In the genomic region with DNA sequence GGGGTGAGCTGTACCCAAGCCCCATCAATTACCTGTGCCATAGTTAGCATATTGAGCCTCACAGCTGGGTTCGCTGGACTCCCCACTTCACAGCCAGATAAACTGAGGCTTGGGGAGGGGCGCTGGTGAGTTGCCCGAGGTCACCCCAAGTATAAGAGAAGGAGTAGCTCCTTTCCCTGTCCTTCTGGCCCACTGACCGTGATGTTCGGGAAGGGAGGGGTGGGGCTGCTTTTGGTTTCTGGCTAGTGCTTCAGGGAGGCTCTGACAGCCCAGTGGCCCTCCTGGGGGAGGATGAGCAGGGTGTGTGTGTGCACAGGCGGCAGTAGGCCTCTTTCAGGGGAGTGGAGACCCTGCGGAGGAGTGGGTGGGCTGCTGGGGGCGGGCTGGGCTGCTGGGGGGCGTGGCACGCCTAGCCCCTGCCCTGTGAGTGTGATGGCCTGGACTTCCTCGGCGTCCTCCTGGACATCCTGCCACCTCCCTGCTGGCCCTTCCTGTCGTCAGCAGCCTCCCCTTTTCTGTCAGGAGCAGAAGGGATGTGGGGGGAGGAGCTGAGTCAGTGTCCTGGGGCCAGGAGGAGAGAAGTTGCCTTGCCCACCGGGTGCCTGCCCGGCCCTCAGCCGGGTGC, we compare ENCODE assay signal across 8 cellular contexts. TPM values are rescaled to one million over a fixed set of nuclear protein-coding genes. Genes with fewer than 3 reads are reported as not detected.
DNase-seq lines count a peak whose midpoint lies in the region; ATAC-seq, FAIRE-seq and TF ChIP-seq lines count a peak whose summit lies in the region.

No MANE protein-coding gene starts in this region.

- peak overlapping the region; percentile 86 for H3K27ac Mint-ChIP-seq in astrocyte (ENCODE audit: unreplicated experiment)

- peaks cover 1% of the 10 kb centered on the region for H3K36me3 Mint-ChIP-seq in astrocyte (ENCODE audit: low read depth, unreplicated experiment)

- H4K20me1 ChIP-seq in astrocyte (ENCODE audit: insufficient read depth, low read length) (peaks cover 47% of the 10 kb centered on the region), keratinocyte (ENCODE audit: control insufficient read depth, extremely low read depth, insufficient read depth, low read length) (no peaks in the 10 kb centered on the region)

- H3K4me3 Mint-ChIP-seq in astrocyte (ENCODE audit: unreplicated experiment) = peak overlapping the region; percentile 88

- dilution Hi-C loops in keratinocyte (cut with MboI; ENCODE audit: extremely low pct_ligation_motif_present, low sequenced_read_pairs) = no loop called here

- no peak overlapping the region for H2AFZ ChIP-seq in astrocyte (ENCODE audit: low read depth, low read length)
- no peak overlapping the region for H2AFZ ChIP-seq in keratinocyte (ENCODE audit: control insufficient read depth, low read length)

- H3K9ac ChIP-seq in astrocyte (ENCODE audit: low read length) = peak overlapping the region; percentile 96
- H3K9ac ChIP-seq in keratinocyte (ENCODE audit: control insufficient read depth, extremely low read depth, insufficient read depth, low read length) = peak overlapping the region; percentile 92
- H3K9ac ChIP-seq in subcutaneous abdominal adipose tissue (ENCODE audit: low read length in 5 of 5) = peak overlapping the region; percentile 48 to 95 (median 90)

- no peak for ATAC-seq in GM18511 (IDR thresholded peaks at IDR 0.05; ENCODE audit: unreplicated experiment)

- H3K27me3 ChIP-seq in astrocyte (ENCODE audit: insufficient read depth, low read length) = no peaks in the 10 kb centered on the region
- H3K27me3 ChIP-seq in keratinocyte (ENCODE audit: control insufficient read depth, extremely low read depth, insufficient read depth, low read length) = no peaks in the 10 kb centered on the region
- H3K27me3 ChIP-seq in subcutaneous abdominal adipose tissue (ENCODE audit: control insufficient read depth in 5 of 5, insufficient read depth in 4 of 5, low read length in 5 of 5) = no peaks in the 10 kb centered on the region

- H3K27ac ChIP-seq in astrocyte (ENCODE audit: low read depth, low read length) (peak overlapping the region; percentile 85), keratinocyte (ENCODE audit: control insufficient read depth, insufficient read depth, low read length) (peak overlapping the region; percentile 74), subcutaneous abdominal adipose tissue (ENCODE audit: low read depth, low read length) (peak overlapping the region; percentile 89)

- peak overlapping the region; percentile 98 for H3K4me2 ChIP-seq in astrocyte (ENCODE audit: low read length)
- peak overlapping the region; percentile 95 for H3K4me2 ChIP-seq in keratinocyte (ENCODE audit: control insufficient read depth, extremely low read depth, insufficient read depth, low read depth, low read length)

- H3K4me1 Mint-ChIP-seq in astrocyte (ENCODE audit: low read depth, unreplicated experiment) = peaks cover 44% of the 10 kb centered on the region

- H3K79me2 ChIP-seq in astrocyte (ENCODE audit: insufficient read depth, low read length) = peaks cover 64% of the 10 kb centered on the region
- H3K79me2 ChIP-seq in keratinocyte (ENCODE audit: control insufficient read depth, insufficient read depth, low read length) = peaks cover 29% of the 10 kb centered on the region

- no peaks in the 10 kb centered on the region for H3K9me3 Mint-ChIP-seq in astrocyte (ENCODE audit: unreplicated experiment)

- H3K4me1 ChIP-seq in astrocyte (ENCODE audit: insufficient read depth, low read length) (peaks cover 71% of the 10 kb centered on the region), keratinocyte (ENCODE audit: control insufficient read depth, extremely low read depth, insufficient read depth, low read length) (peaks cover 74% of the 10 kb centered on the region), subcutaneous abdominal adipose tissue (ENCODE audit: control insufficient read depth in 5 of 5, insufficient read depth in 5 of 5, low read length in 5 of 5) (peaks cover 30 to 85% (median 75%) of the 10 kb centered on the region in 5 donors)

- H3K36me3 ChIP-seq in astrocyte (ENCODE audit: insufficient read depth, low read length) (no peaks in the 10 kb centered on the region), keratinocyte (ENCODE audit: control insufficient read depth in 2 of 2, extremely low read depth in 1 of 2, insufficient read depth in 2 of 2, low read length in 2 of 2) (peaks cover 0 to 4% of the 10 kb centered on the region in 2 experiments), subcutaneous abdominal adipose tissue (ENCODE audit: control insufficient read depth in 5 of 5, insufficient read depth in 5 of 5, low read length in 5 of 5) (no peaks in the 10 kb centered on the region)

- H3K9me1 ChIP-seq in keratinocyte (ENCODE audit: control insufficient read depth, extremely low read depth, insufficient read depth, low read length) = peaks cover 2% of the 10 kb centered on the region

- FAIRE-seq in astrocyte (lab: Jason Lieb, UNC) (no peak), keratinocyte (lab: Jason Lieb, UNC) (peak; percentile 52)

- peak overlapping the region; percentile 76 for H3K4me3 ChIP-seq in astrocyte (ENCODE audit: insufficient read depth, low read depth, low read length)
- peak overlapping the region; percentile 62 to 87 (median 86) for H3K4me3 ChIP-seq in keratinocyte (ENCODE audit: control insufficient read depth in 2 of 3, extremely low read depth in 1 of 3, insufficient read depth in 2 of 3, low read depth in 1 of 3, low read length in 3 of 3)
- peak overlapping the region; percentile 74 to 87 (median 83) for H3K4me3 ChIP-seq in subcutaneous abdominal adipose tissue (ENCODE audit: low read depth in 1 of 5, low read length in 5 of 5)

- no peaks in the 10 kb centered on the region for H3K9me3 ChIP-seq in astrocyte (ENCODE audit: insufficient read depth, low read depth, low read length)
- no peaks in the 10 kb centered on the region for H3K9me3 ChIP-seq in keratinocyte (ENCODE audit: control insufficient read depth, low read depth, low read length)
- no peaks in the 10 kb centered on the region for H3K9me3 ChIP-seq in subcutaneous abdominal adipose tissue (ENCODE audit: control insufficient read depth in 5 of 5, low read length in 5 of 5)

- peak; percentile 18 for DNase-seq in stimulated activated CD4-positive, alpha-beta T cell treated with anti-CD3 and anti-CD28 coated beads, Interleukin-15, amount 100 ng/mL, for 24 hours
- DNase-seq in stimulated activated CD4-positive, alpha-beta T cell treated with anti-CD3 and anti-CD28 coated beads, Interleukin-12 subunit alpha, Interleukin-12 subunit beta, amount 100 ng/mL, for 4 hours = no peak
- DNase-seq in astrocyte (ENCODE audit: low read depth) (peak; percentile 27), keratinocyte (ENCODE audit: low read depth, low spot score) (no peak), NCI-H2029 treated with DMSO at 0.1 percent for 48 hours (lab: John Stamatoyannopoulos, UW) (no peak), GM10266 (ENCODE audit: extremely low spot score) (no peak)

- no peak for TF ChIP-seq CTCF in astrocyte (IDR thresholded peaks at IDR 0.05; ENCODE audit: insufficient read depth, low read depth, low read length)
- TF ChIP-seq CTCF in keratinocyte (optimal IDR thresholded peaks at IDR 0.05 in 1 of 3, IDR thresholded peaks at IDR 0.05 in 1 of 3, conservative IDR thresholded peaks at IDR 0.05 in 1 of 3; ENCODE audit: extremely low read depth in 1 of 3, insufficient read depth in 2 of 3, low read length in 3 of 3) = no peak
- TF ChIP-seq CTCF in GM10266 (IDR thresholded peaks at IDR 0.05; ENCODE audit: control insufficient read depth, insufficient read depth, low read depth, missing control alignments) = no peak

- no peaks in the 10 kb centered on the region for H3K27me3 Mint-ChIP-seq in astrocyte (ENCODE audit: low read depth, unreplicated experiment)

RNA-seq across cellular contexts. Expression of a gene that starts 50.4 kb away (rescaled TPM):
- total RNA-seq in astrocyte = 40.6 and 41.5 TPM in 2 replicates
- polyA plus RNA-seq in keratinocyte = 13.9 to 24.8 TPM (median 22.2 TPM) in 3 replicates
- 13.4 TPM for polyA plus RNA-seq in keratinocyte (2011; ENCODE audit: low read depth)
- polyA plus RNA-seq in keratinocyte (2011; cell fraction: cytosol; rRNA removed) = 26.8 and 39.1 TPM in 2 replicates
- polyA plus RNA-seq in keratinocyte (2011; cell fraction: nucleus; rRNA removed) = 30.6 and 44.1 TPM in 2 replicates
- 15.5 and 38.7 TPM in 2 replicates for polyA plus RNA-seq in keratinocyte (2012; ENCODE audit: low replicate concordance)
- polyA minus RNA-seq in keratinocyte = 50.2 to 63.3 TPM (median 53.9 TPM) in 3 replicates
- 34.1 TPM for polyA minus RNA-seq in keratinocyte (2011; cell fraction: cytosol; rRNA and poly(A)+ RNA removed)
- polyA minus RNA-seq in keratinocyte (2011; cell fraction: nucleus; rRNA and poly(A)+ RNA removed) = 32.4 and 33.1 TPM in 2 replicates

Comparison
In these comparisons a context has a peak if more than half of its experiments do, and no peak if none do; other contexts are left out.
1. DNase-seq: peak in stimulated activated CD4-positive, alpha-beta T cell treated with anti-CD3 and anti-CD28 coated beads, Interleukin-15, amount 100 ng/mL, for 24 hours (single experiment) and astrocyte (single experiment); none in stimulated activated CD4-positive, alpha-beta T cell treated with anti-CD3 and anti-CD28 coated beads, Interleukin-12 subunit alpha, Interleukin-12 subunit beta, amount 100 ng/mL, for 4 hours (single experiment), keratinocyte (single experiment), NCI-H2029 treated with DMSO at 0.1 percent for 48 hours (single experiment) and GM10266 (single experiment).
2. Peak in every context shown above with its lines, with median percentiles within 50 percentile points of each other: H3K27ac ChIP-seq, H3K4me3 ChIP-seq and H3K9ac ChIP-seq.